ENCODE assay signal across 10 cellular contexts in the genomic region with DNA sequence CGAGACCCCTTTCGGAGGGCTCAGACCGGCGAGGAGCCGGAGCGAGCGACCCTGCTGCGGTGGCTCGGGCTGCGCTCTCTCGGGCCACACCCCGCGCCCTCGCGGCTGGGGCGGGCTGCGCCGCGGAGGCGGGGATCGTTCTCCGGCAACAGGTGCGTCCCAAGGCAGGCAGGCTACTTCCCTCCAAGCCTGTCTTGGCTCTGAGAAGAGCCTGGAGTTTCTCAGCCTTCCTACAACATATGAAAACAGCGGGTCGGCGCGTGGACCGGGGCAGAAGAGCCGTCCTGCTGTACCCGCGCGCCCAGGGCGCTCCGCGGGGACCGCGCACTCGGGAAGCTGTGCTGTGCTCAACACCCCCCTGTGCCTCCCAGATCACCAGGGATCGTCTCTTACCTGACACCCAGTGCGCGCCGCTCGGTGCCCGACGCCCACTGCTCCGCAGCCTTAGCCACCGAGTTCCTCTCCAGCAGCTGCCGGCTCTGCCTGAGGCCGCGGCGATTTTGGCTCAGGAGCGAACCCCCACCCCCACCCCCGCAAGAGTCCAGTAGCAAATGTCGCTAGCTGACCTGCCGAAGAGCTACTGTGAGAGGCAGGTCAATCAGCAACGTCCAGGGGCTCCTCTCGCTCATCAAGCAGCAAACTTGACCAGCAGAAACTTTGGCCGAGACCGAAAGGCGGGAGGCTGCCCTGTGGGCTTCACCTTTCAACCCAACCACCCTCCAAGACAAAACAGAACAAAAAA. TPM values are rescaled to one million over a fixed set of nuclear protein-coding genes. Genes with fewer than 3 reads are reported as not detected.
DNase-seq lines count a peak whose midpoint lies in the region; ATAC-seq and TF ChIP-seq lines count a peak whose summit lies in the region.
"Had no signal": no experiment of that assay in that cellular context is flagged by ENCODE, and none has a peak within 500 bp of the region (broad histone marks: within the 10 kb centered on the region; RNA-seq: fewer than 3 reads in every experiment).

No MANE protein-coding gene starts in this region.

- no peak overlapping the region for H2AFZ ChIP-seq in Karpas-422 (ENCODE audit: low read length)

- peaks cover 61% of the 10 kb centered on the region for H3K27me3 Mint-ChIP-seq in activated B cell treated with CpG ODN at 0.5 μM for 24 hours

- H3K27me3 ChIP-seq in left ventricle myocardium inferior (ENCODE audit: low read depth) (peaks cover 100% of the 10 kb centered on the region), psoas muscle (ENCODE audit: insufficient read depth in 3 of 3, low read length in 2 of 3) (peaks cover 9 to 98% (median 37%) of the 10 kb centered on the region in 3 donors), Karpas-422 (ENCODE audit: low read length) (no peaks in the 10 kb centered on the region)

- H3K36me3 Mint-ChIP-seq in activated B cell treated with CpG ODN at 0.5 μM for 24 hours (ENCODE audit: low read depth), result no peaks in the 10 kb centered on the region

- intact Hi-C loops in activated B cell treated with CpG ODN at 0.5 μM for 24 hours (cut with micrococcal nuclease), result loop anchor here (1.0 to 5.0 kb wide), 4 partner anchors 9 to 609 kb away; a partner anchor contains a TSS
- intact Hi-C loops in left ventricle myocardium inferior (cut with micrococcal nuclease), result no loop called here
- intact Hi-C loops in psoas muscle (cut with DNase I), result no loop called here

- no peaks in the 10 kb centered on the region for H3K9me3 Mint-ChIP-seq in activated B cell treated with CpG ODN at 0.5 μM for 24 hours

- H4K20me1 ChIP-seq in Karpas-422 (ENCODE audit: insufficient read depth, low read depth, low read length), result no peaks in the 10 kb centered on the region

- POLR2A ChIA-PET in activated B cell treated with CpG ODN at 0.5 μM for 24 hours (lab: Charles Lee), result no interaction called here
- POLR2A ChIA-PET in RWPE1 (lab: Yijun Ruan, JAX; ENCODE audit: low non-redundant PET), result no interaction called here

- H3K4me1 Mint-ChIP-seq in activated B cell treated with CpG ODN at 0.5 μM for 24 hours, result peaks cover 44% of the 10 kb centered on the region

- no peak overlapping the region for H3K4me2 ChIP-seq in Karpas-422 (ENCODE audit: low read depth, low read length, poor library complexity, severe bottlenecking)

- H3K27ac Mint-ChIP-seq in activated B cell treated with CpG ODN at 0.5 μM for 24 hours, result no peak overlapping the region

- no peaks in the 10 kb centered on the region for H3K9me2 ChIP-seq in Karpas-422 (replicated peaks; ENCODE audit: insufficient read depth, low read length)

- ATAC-seq in activated B cell treated with CpG ODN at 0.5 μM for 24 hours (ENCODE audit: low read depth) (peak; percentile 34), psoas muscle (peak in 3 of 4 donors; percentile 35 to 52 (median 44))

- no peaks in the 10 kb centered on the region for H3K79me2 ChIP-seq in Karpas-422 (ENCODE audit: low read length)

- H3K4me1 ChIP-seq in left ventricle myocardium inferior (peaks cover 42% of the 10 kb centered on the region), psoas muscle (peaks cover 21% of the 10 kb centered on the region), Karpas-422 (ENCODE audit: low read length) (no peaks in the 10 kb centered on the region; the same call in 1 of the 2 replicates)

- H3K4me3 ChIP-seq in left ventricle myocardium inferior, result peak overlapping the region; percentile 50
- peak overlapping the region; percentile 56 for H3K4me3 ChIP-seq in psoas muscle
- no peak overlapping the region for H3K4me3 ChIP-seq in Karpas-422 (ENCODE audit: low read length)

- no peaks in the 10 kb centered on the region for H3K9me3 ChIP-seq in left ventricle myocardium inferior (replicated peaks)
- no peaks in the 10 kb centered on the region for H3K9me3 ChIP-seq in psoas muscle
- H3K9me3 ChIP-seq in Karpas-422 (ENCODE audit: low read length), result no peaks in the 10 kb centered on the region

- H3K9ac ChIP-seq in Karpas-422 (ENCODE audit: low read length), result no peak overlapping the region

- CTCF ChIA-PET in activated B cell treated with CpG ODN at 0.5 μM for 24 hours (lab: Charles Lee) (no interaction called here), RWPE1 (lab: Yijun Ruan, JAX) (no interaction called here)

- 2 to 3% (median 2%) methylated on average over 58 to 60 of the region's 60 CpGs for WGBS in psoas muscle, 3 donors

- H3K27ac ChIP-seq in left ventricle myocardium inferior (replicated peaks) (no peak overlapping the region), psoas muscle (no peak overlapping the region), Karpas-422 (ENCODE audit: low read length) (no peak overlapping the region), RWPE1 (no peak overlapping the region)
- H3K27ac ChIP-seq: 22Rv1 had no signal

- TF ChIP-seq CTCF in activated B cell treated with CpG ODN at 0.5 μM for 24 hours (IDR thresholded peaks at IDR 0.05), result no peak
- TF ChIP-seq CTCF in left ventricle myocardium inferior (IDR thresholded peaks at IDR 0.05; ENCODE audit: borderline replicate concordance), result no peak
- no peak for TF ChIP-seq CTCF in psoas muscle (IDR thresholded peaks at IDR 0.05)
- TF ChIP-seq CTCF in RWPE1 (conservative IDR thresholded peaks at IDR 0.05; ENCODE audit: low read depth), result no peak

- H3K4me3 Mint-ChIP-seq in activated B cell treated with CpG ODN at 0.5 μM for 24 hours, result peak overlapping the region; percentile 66

- DNase-seq in DMS 273 (lab: John Stamatoyannopoulos, UW; ENCODE audit: unreplicated experiment), result peak; percentile 69
- no peak for DNase-seq in DMS 273 treated with DMSO at 0.1 percent for 48 hours (lab: John Stamatoyannopoulos, UW)
- DNase-seq in activated B cell treated with CpG ODN at 0.5 μM for 24 hours, result peak; percentile 37
- no peak for DNase-seq in left ventricle myocardium inferior
- no peak for DNase-seq in psoas muscle
- DNase-seq in Karpas-422, result no peak
- no peak for DNase-seq in RWPE1 (ENCODE audit: low spot score)
- DNase-seq in NCI-H1105 (lab: John Stamatoyannopoulos, UW), result no peak

- H3K36me3 ChIP-seq in left ventricle myocardium inferior, result no peaks in the 10 kb centered on the region
- no peaks in the 10 kb centered on the region for H3K36me3 ChIP-seq in psoas muscle (ENCODE audit: insufficient read depth in 1 of 2, low read depth in 1 of 2)
- no peaks in the 10 kb centered on the region for H3K36me3 ChIP-seq in Karpas-422 (ENCODE audit: insufficient read depth, low read length)

RNA-seq across cellular contexts. Expression of a gene that starts 3.7 kb away (rescaled TPM):
- total RNA-seq in activated B cell treated with CpG ODN at 0.5 μM for 24 hours, result not detected in 2 replicates
- not detected for total RNA-seq in left ventricle myocardium inferior
- not detected for total RNA-seq in psoas muscle
- not detected for polyA plus RNA-seq in psoas muscle
- total RNA-seq in Karpas-422 (2014; rRNA removed; shearing (Covaris generic); ENCODE audit: low replicate concordance), result not detected in 2 replicates
- polyA plus RNA-seq: adipose tissue had no signal

Comparison
In these comparisons a context has a peak if more than half of its experiments do, and no peak if none do; other contexts are left out.
1. DNase-seq: peak in DMS 273 (single experiment) and activated B cell treated with CpG ODN at 0.5 μM for 24 hours (single experiment); none in DMS 273 treated with DMSO at 0.1 percent for 48 hours (single experiment), left ventricle myocardium inferior (single experiment), psoas muscle (0 of 2), Karpas-422 (single experiment), RWPE1 (single experiment) and NCI-H1105 (single experiment).